ENCODE assay signal across 13 cellular contexts in the genomic region with DNA sequence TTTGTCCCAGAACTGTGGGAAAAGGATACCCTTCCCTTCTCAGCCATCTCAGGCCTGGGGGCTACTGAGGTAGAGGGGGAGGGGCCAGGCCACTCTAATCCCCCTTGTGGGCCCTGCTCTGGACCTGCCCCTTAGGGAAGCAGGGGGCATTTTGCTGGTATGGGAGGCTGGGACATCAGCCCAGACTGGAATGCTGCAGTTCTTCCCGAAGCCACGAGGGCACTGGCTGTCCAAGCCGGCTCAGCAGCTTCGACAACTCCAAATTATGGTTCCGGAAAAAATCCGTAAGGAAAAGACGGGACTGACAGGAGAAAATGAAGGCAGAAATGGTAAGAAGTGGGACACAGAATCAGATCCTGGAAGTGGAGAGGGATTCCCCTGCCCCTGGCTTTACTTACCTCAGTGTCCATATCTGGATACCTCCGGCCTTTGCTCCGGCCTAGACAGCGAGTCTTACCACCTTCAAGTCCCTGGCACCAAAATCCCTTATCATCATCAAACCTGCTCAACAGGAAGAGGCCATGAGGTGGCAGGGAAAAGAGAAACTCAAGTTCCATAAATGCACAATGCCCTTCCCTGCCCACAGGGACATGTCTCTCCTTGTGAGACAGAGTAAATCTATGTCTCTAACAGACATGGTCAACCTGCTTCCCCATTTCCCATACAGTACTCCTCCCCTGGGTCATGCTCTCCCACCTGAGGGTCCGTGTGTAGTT. TPM values are rescaled to one million over a fixed set of nuclear protein-coding genes. Genes with fewer than 3 reads are reported as not detected.
DNase-seq lines count a peak whose midpoint lies in the region; ATAC-seq and TF ChIP-seq lines count a peak whose summit lies in the region.
"Had no signal": no experiment of that assay in that cellular context is flagged by ENCODE, and none has a peak within 500 bp of the region (broad histone marks: within the 10 kb centered on the region; RNA-seq: fewer than 3 reads in every experiment).

No MANE protein-coding gene starts in this region.

- no peak for DNase-seq in activated naive CD4-positive, alpha-beta T cell treated with anti-CD3 and anti-CD28 coated beads for 36 hours
- no peak for DNase-seq in activated naive CD4-positive, alpha-beta T cell treated with anti-CD3 and anti-CD28 coated beads, Interleukin-2, amount 10 ng/mL, durations not matched to agents 7 days and 5 days
- no peak for DNase-seq in activated T-helper 1 cell treated with anti-CD3 and anti-CD28 coated beads, Interleukin-12 subunit alpha, Interleukin-12 subunit beta, Interleukin-2, Interleukin-4 antibody, amounts not matched to agents 30 ng/mL and 10 ng/mL and 1 ng/mL, durations not matched to agents 14 hours and 24 hours and 36 hours (ENCODE audit: low spot score)
- DNase-seq in fibroblast of the aortic adventitia (ENCODE audit: low read depth), result no peak
- DNase-seq in suprapubic skin (ENCODE audit: low spot score in 2 of 2), result no peak
- no peak for DNase-seq in NCI-H2196 (lab: John Stamatoyannopoulos, UW; ENCODE audit: unreplicated experiment)
- no peak for DNase-seq in stimulated activated CD4-positive, alpha-beta T cell treated with anti-CD3 and anti-CD28 coated beads, Interleukin-12 subunit alpha, Interleukin-12 subunit beta, amount 100 ng/mL, for 4 hours
- DNase-seq: DMS 273 treated with DMSO at 0.1 percent for 48 hours, left ventricle myocardium superior, NCI-H1092, NCI-H2227 treated with DMSO at 0.1 percent for 48 hours, thyroid gland had no signal

- peak overlapping the region; percentile 22 for H3K27ac Mint-ChIP-seq in activated naive CD4-positive, alpha-beta T cell treated with anti-CD3 and anti-CD28 coated beads for 36 hours
- no peak overlapping the region for H3K27ac Mint-ChIP-seq in activated naive CD4-positive, alpha-beta T cell treated with anti-CD3 and anti-CD28 coated beads, Interleukin-2, amount 10 ng/mL, durations not matched to agents 7 days and 5 days
- peak overlapping the region; percentile 56 for H3K27ac Mint-ChIP-seq in activated T-helper 1 cell treated with anti-CD3 and anti-CD28 coated beads, Interleukin-12 subunit alpha, Interleukin-12 subunit beta, Interleukin-2, Interleukin-4 antibody, amounts not matched to agents 30 ng/mL and 10 ng/mL and 1 ng/mL, durations not matched to agents 14 hours and 24 hours and 36 hours

- no peak overlapping the region for H3K4me3 Mint-ChIP-seq in activated naive CD4-positive, alpha-beta T cell treated with anti-CD3 and anti-CD28 coated beads for 36 hours
- H3K4me3 Mint-ChIP-seq in activated naive CD4-positive, alpha-beta T cell treated with anti-CD3 and anti-CD28 coated beads, Interleukin-2, amount 10 ng/mL, durations not matched to agents 7 days and 5 days, result no peak overlapping the region
- no peak overlapping the region for H3K4me3 Mint-ChIP-seq in activated T-helper 1 cell treated with anti-CD3 and anti-CD28 coated beads, Interleukin-12 subunit alpha, Interleukin-12 subunit beta, Interleukin-2, Interleukin-4 antibody, amounts not matched to agents 30 ng/mL and 10 ng/mL and 1 ng/mL, durations not matched to agents 14 hours and 24 hours and 36 hours

- H3K27me3 ChIP-seq in suprapubic skin, result no peaks in the 10 kb centered on the region
- H3K27me3 ChIP-seq: thyroid gland had no signal

- no peaks in the 10 kb centered on the region for H3K9me3 Mint-ChIP-seq in activated naive CD4-positive, alpha-beta T cell treated with anti-CD3 and anti-CD28 coated beads for 36 hours
- H3K9me3 Mint-ChIP-seq in activated naive CD4-positive, alpha-beta T cell treated with anti-CD3 and anti-CD28 coated beads, Interleukin-2, amount 10 ng/mL, durations not matched to agents 7 days and 5 days, result no peaks in the 10 kb centered on the region
- H3K9me3 Mint-ChIP-seq in activated T-helper 1 cell treated with anti-CD3 and anti-CD28 coated beads, Interleukin-12 subunit alpha, Interleukin-12 subunit beta, Interleukin-2, Interleukin-4 antibody, amounts not matched to agents 30 ng/mL and 10 ng/mL and 1 ng/mL, durations not matched to agents 14 hours and 24 hours and 36 hours, result no peaks in the 10 kb centered on the region

- no peak for ATAC-seq in HG03565 (IDR thresholded peaks at IDR 0.05; ENCODE audit: unreplicated experiment)
- ATAC-seq: left ventricle myocardium superior had no signal

- no peak for TF ChIP-seq POLR2A in suprapubic skin (IDR thresholded peaks at IDR 0.05)

- H3K27ac ChIP-seq in suprapubic skin, result peak overlapping the region; percentile 64
- H3K27ac ChIP-seq: thyroid gland had no signal

- H3K4me3 ChIP-seq in fibroblast of the aortic adventitia (ENCODE audit: low read depth, low read length) (no peak overlapping the region), suprapubic skin (no peak overlapping the region)
- H3K4me3 ChIP-seq: thyroid gland had no signal

- H3K4me1 Mint-ChIP-seq in activated naive CD4-positive, alpha-beta T cell treated with anti-CD3 and anti-CD28 coated beads for 36 hours (ENCODE audit: low read depth), result peaks cover 35% of the 10 kb centered on the region
- H3K4me1 Mint-ChIP-seq in activated naive CD4-positive, alpha-beta T cell treated with anti-CD3 and anti-CD28 coated beads, Interleukin-2, amount 10 ng/mL, durations not matched to agents 7 days and 5 days, result peaks cover 28% of the 10 kb centered on the region
- H3K4me1 Mint-ChIP-seq in activated T-helper 1 cell treated with anti-CD3 and anti-CD28 coated beads, Interleukin-12 subunit alpha, Interleukin-12 subunit beta, Interleukin-2, Interleukin-4 antibody, amounts not matched to agents 30 ng/mL and 10 ng/mL and 1 ng/mL, durations not matched to agents 14 hours and 24 hours and 36 hours (ENCODE audit: low read depth), result peaks cover 34% of the 10 kb centered on the region

- H3K9me3 ChIP-seq in suprapubic skin, result no peaks in the 10 kb centered on the region
- H3K9me3 ChIP-seq: thyroid gland had no signal

- peaks cover 100% of the 10 kb centered on the region for H3K36me3 ChIP-seq in suprapubic skin

- no peaks in the 10 kb centered on the region for H3K27me3 Mint-ChIP-seq in activated naive CD4-positive, alpha-beta T cell treated with anti-CD3 and anti-CD28 coated beads for 36 hours (ENCODE audit: low read depth)
- H3K27me3 Mint-ChIP-seq in activated naive CD4-positive, alpha-beta T cell treated with anti-CD3 and anti-CD28 coated beads, Interleukin-2, amount 10 ng/mL, durations not matched to agents 7 days and 5 days, result no peaks in the 10 kb centered on the region
- no peaks in the 10 kb centered on the region for H3K27me3 Mint-ChIP-seq in activated T-helper 1 cell treated with anti-CD3 and anti-CD28 coated beads, Interleukin-12 subunit alpha, Interleukin-12 subunit beta, Interleukin-2, Interleukin-4 antibody, amounts not matched to agents 30 ng/mL and 10 ng/mL and 1 ng/mL, durations not matched to agents 14 hours and 24 hours and 36 hours (ENCODE audit: insufficient read depth)

- TF ChIP-seq EP300 in suprapubic skin (IDR thresholded peaks at IDR 0.05), result no peak

- H3K36me3 Mint-ChIP-seq in activated naive CD4-positive, alpha-beta T cell treated with anti-CD3 and anti-CD28 coated beads for 36 hours (ENCODE audit: low read depth), result peaks cover 52% of the 10 kb centered on the region
- H3K36me3 Mint-ChIP-seq in activated naive CD4-positive, alpha-beta T cell treated with anti-CD3 and anti-CD28 coated beads, Interleukin-2, amount 10 ng/mL, durations not matched to agents 7 days and 5 days, result peaks cover 55% of the 10 kb centered on the region
- peaks cover 58% of the 10 kb centered on the region for H3K36me3 Mint-ChIP-seq in activated T-helper 1 cell treated with anti-CD3 and anti-CD28 coated beads, Interleukin-12 subunit alpha, Interleukin-12 subunit beta, Interleukin-2, Interleukin-4 antibody, amounts not matched to agents 30 ng/mL and 10 ng/mL and 1 ng/mL, durations not matched to agents 14 hours and 24 hours and 36 hours (ENCODE audit: low read depth)

- intact Hi-C loops in activated naive CD4-positive, alpha-beta T cell treated with anti-CD3 and anti-CD28 coated beads for 36 hours (cut with micrococcal nuclease), result no loop called here
- intact Hi-C loops in activated T-helper 1 cell treated with anti-CD3 and anti-CD28 coated beads, Interleukin-12 subunit alpha, Interleukin-12 subunit beta, Interleukin-2, Interleukin-4 antibody, amounts not matched to agents 30 ng/mL and 10 ng/mL and 1 ng/mL, durations not matched to agents 14 hours and 24 hours and 36 hours (cut with micrococcal nuclease), result no loop called here

- TF ChIP-seq CTCF in fibroblast of the aortic adventitia (IDR thresholded peaks at IDR 0.05; ENCODE audit: insufficient read depth, low read length) (peak; percentile 26), suprapubic skin (IDR thresholded peaks at IDR 0.05) (peak; percentile 10 to 13)

- CTCF ChIA-PET in activated naive CD4-positive, alpha-beta T cell treated with anti-CD3 and anti-CD28 coated beads for 36 hours (lab: Charles Lee), result no interaction called here
- CTCF ChIA-PET in activated naive CD4-positive, alpha-beta T cell treated with anti-CD3 and anti-CD28 coated beads, Interleukin-2, amount 10 ng/mL, durations not matched to agents 7 days and 5 days (lab: Charles Lee), result no interaction called here

- H3K4me1 ChIP-seq in suprapubic skin, result peaks cover 24% of the 10 kb centered on the region

- WGBS in suprapubic skin, result 74% methylated on average over 11 of the region's 11 CpGs

RNA-seq across cellular contexts. Expression of a gene that starts 9.0 kb away (rescaled TPM):
- 100 to 1,000 TPM; 102 to 127 TPM for total RNA-seq in activated naive CD4-positive, alpha-beta T cell treated with anti-CD3 and anti-CD28 coated beads for 36 hours
- total RNA-seq in activated T-helper 1 cell treated with anti-CD3 and anti-CD28 coated beads, Interleukin-12 subunit alpha, Interleukin-12 subunit beta, Interleukin-2, Interleukin-4 antibody, amounts not matched to agents 30 ng/mL and 10 ng/mL and 1 ng/mL, durations not matched to agents 14 hours and 24 hours and 36 hours, result 51.7 and 53.2 TPM in 2 replicates
- 14.7 and 19.5 TPM in 2 replicates for total RNA-seq in fibroblast of the aortic adventitia (ENCODE audit: low replicate concordance)
- 10 to 100 TPM; 27.4 to 56.5 (median 37.6) TPM for total RNA-seq in suprapubic skin

RNA-seq across cellular contexts. Expression of a gene that starts 17.0 kb away (rescaled TPM):
- total RNA-seq in activated naive CD4-positive, alpha-beta T cell treated with anti-CD3 and anti-CD28 coated beads for 36 hours, result 10 to 100 TPM; 25.8 to 26.7 TPM
- 54.2 and 56.3 TPM in 2 replicates for total RNA-seq in activated T-helper 1 cell treated with anti-CD3 and anti-CD28 coated beads, Interleukin-12 subunit alpha, Interleukin-12 subunit beta, Interleukin-2, Interleukin-4 antibody, amounts not matched to agents 30 ng/mL and 10 ng/mL and 1 ng/mL, durations not matched to agents 14 hours and 24 hours and 36 hours
- total RNA-seq in fibroblast of the aortic adventitia (ENCODE audit: low replicate concordance) (38.8 and 48.9 TPM in 2 replicates), suprapubic skin (100 to 1,000 TPM in 3 of 4 donors, 10 to 100 TPM in 1; 86.4 to 203 (median 121) TPM)

RNA-seq across cellular contexts. Expression of a gene that starts 20.6 kb away (rescaled TPM):
- total RNA-seq in activated naive CD4-positive, alpha-beta T cell treated with anti-CD3 and anti-CD28 coated beads for 36 hours, result 10 to 100 TPM; 27.4 to 28.8 TPM
- 30.9 and 33.5 TPM in 2 replicates for total RNA-seq in activated T-helper 1 cell treated with anti-CD3 and anti-CD28 coated beads, Interleukin-12 subunit alpha, Interleukin-12 subunit beta, Interleukin-2, Interleukin-4 antibody, amounts not matched to agents 30 ng/mL and 10 ng/mL and 1 ng/mL, durations not matched to agents 14 hours and 24 hours and 36 hours
- total RNA-seq in fibroblast of the aortic adventitia (ENCODE audit: low replicate concordance), result 12.9 and 20.9 TPM in 2 replicates
- total RNA-seq in suprapubic skin, result 10 to 100 TPM; 12.7 to 26.0 (median 22.5) TPM

RNA-seq across cellular contexts. Expression of a gene that starts 58.3 kb away (rescaled TPM):
- total RNA-seq in activated naive CD4-positive, alpha-beta T cell treated with anti-CD3 and anti-CD28 coated beads for 36 hours, result 10 to 100 TPM; 67.0 to 68.1 TPM
- total RNA-seq in activated T-helper 1 cell treated with anti-CD3 and anti-CD28 coated beads, Interleukin-12 subunit alpha, Interleukin-12 subunit beta, Interleukin-2, Interleukin-4 antibody, amounts not matched to agents 30 ng/mL and 10 ng/mL and 1 ng/mL, durations not matched to agents 14 hours and 24 hours and 36 hours, result 112 and 114 TPM in 2 replicates
- total RNA-seq in fibroblast of the aortic adventitia (ENCODE audit: low replicate concordance) (21.9 and 45.2 TPM in 2 replicates), suprapubic skin (10 to 100 TPM; 68.8 to 74.4 (median 70.8) TPM)
